Comparison of ENCODE assay signal across 9 cellular contexts in the genomic region with DNA sequence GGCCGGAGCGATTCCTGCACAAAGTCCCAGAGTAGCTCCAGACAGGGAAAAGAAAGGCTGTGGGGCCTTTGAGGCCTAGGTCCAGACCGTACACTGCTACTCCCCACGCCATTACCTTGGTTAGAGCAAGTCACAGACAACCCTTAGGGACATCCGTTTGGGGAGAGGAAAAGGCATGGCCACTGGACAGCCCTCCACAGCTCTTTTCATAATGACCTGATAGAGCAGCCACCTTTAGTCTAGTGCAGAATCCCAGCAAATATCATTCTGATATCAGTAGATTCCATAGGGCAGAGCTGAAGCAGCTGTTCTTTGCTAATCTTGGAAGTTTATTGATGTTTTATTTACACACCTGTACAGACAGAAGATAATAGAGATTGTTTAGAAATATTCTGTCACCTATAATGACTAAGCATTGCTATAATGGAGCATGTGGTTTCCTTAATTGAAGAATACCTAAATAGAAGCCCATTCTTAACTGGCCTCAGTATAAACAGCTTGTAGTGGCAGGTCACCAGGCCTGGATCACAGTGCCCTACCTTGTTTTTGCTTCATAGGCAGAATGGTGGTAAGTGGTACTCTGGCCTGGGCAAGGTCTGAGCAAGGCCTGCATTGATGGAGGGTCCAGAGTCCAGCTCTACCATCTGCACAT. TPM values are rescaled to one million over a fixed set of nuclear protein-coding genes. Genes with fewer than 3 reads are reported as not detected.
DNase-seq lines count a peak whose midpoint lies in the region; ATAC-seq and TF ChIP-seq lines count a peak whose summit lies in the region.
"Had no signal": no experiment of that assay in that cellular context is flagged by ENCODE, and none has a peak within 500 bp of the region (broad histone marks: within the 10 kb centered on the region; RNA-seq: fewer than 3 reads in every experiment).

No MANE protein-coding gene starts in this region.

- no peak overlapping the region for H3K4me3 ChIP-seq in cardiac muscle cell
- no peak overlapping the region for H3K4me3 ChIP-seq in uterus

- H3K27ac Mint-ChIP-seq in activated naive CD8-positive, alpha-beta T cell treated with anti-CD3 and anti-CD28 coated beads, Interleukin-2, amount 50 U/mL, for 24 hours: peak overlapping the region; percentile 93
- peak overlapping the region; percentile 28 for H3K27ac Mint-ChIP-seq in mesothelial cell of epicardium

- H3K36me3 Mint-ChIP-seq in activated naive CD8-positive, alpha-beta T cell treated with anti-CD3 and anti-CD28 coated beads, Interleukin-2, amount 50 U/mL, for 24 hours (ENCODE audit: low read depth): peaks cover 29% of the 10 kb centered on the region
- H3K36me3 Mint-ChIP-seq in mesothelial cell of epicardium: peaks cover 8% of the 10 kb centered on the region

- ATAC-seq in left cardiac atrium (no peak), HG03139 (IDR thresholded peaks at IDR 0.05; ENCODE audit: unreplicated experiment) (no peak)
- no peak for ATAC-seq in activated naive CD8-positive, alpha-beta T cell treated with anti-CD3 and anti-CD28 coated beads, Interleukin-2, amount 50 U/mL, for 24 hours

- peaks cover 32% of the 10 kb centered on the region for H3K4me1 ChIP-seq in cardiac muscle cell (ENCODE audit: low read depth)
- H3K4me1 ChIP-seq in uterus: peaks cover 0 to 12% of the 10 kb centered on the region in 2 donors

- H3K27ac ChIP-seq in cardiac muscle cell: peak overlapping the region; percentile 39
- H3K27ac ChIP-seq in uterus: peak overlapping the region; percentile 68 to 74

- no peaks in the 10 kb centered on the region for H3K27me3 Mint-ChIP-seq in activated naive CD8-positive, alpha-beta T cell treated with anti-CD3 and anti-CD28 coated beads, Interleukin-2, amount 50 U/mL, for 24 hours
- H3K27me3 Mint-ChIP-seq in mesothelial cell of epicardium (ENCODE audit: low read depth): no peaks in the 10 kb centered on the region

- H3K9me3 Mint-ChIP-seq in activated naive CD8-positive, alpha-beta T cell treated with anti-CD3 and anti-CD28 coated beads, Interleukin-2, amount 50 U/mL, for 24 hours: no peaks in the 10 kb centered on the region
- no peaks in the 10 kb centered on the region for H3K9me3 Mint-ChIP-seq in mesothelial cell of epicardium

- H3K4me1 Mint-ChIP-seq in activated naive CD8-positive, alpha-beta T cell treated with anti-CD3 and anti-CD28 coated beads, Interleukin-2, amount 50 U/mL, for 24 hours: peaks cover 98% of the 10 kb centered on the region
- H3K4me1 Mint-ChIP-seq in mesothelial cell of epicardium: peaks cover 18% of the 10 kb centered on the region

- TF ChIP-seq POLR2A in uterus (IDR thresholded peaks at IDR 0.05): no peak

- DNase-seq in cardiac muscle cell (ENCODE audit: low read depth in 1 of 2, low spot score in 1 of 2) (no peak), left cardiac atrium (no peak), mesothelial cell of epicardium (ENCODE audit: low spot score in 2 of 2, unreplicated experiment in 2 of 2) (no peak), uterus (no peak), NCI-H510A treated with DMSO at 0.1 percent for 48 hours (lab: John Stamatoyannopoulos, UW) (no peak), occipital lobe (lab: John Stamatoyannopoulos, UW) (no peak)
- no peak for DNase-seq in activated naive CD8-positive, alpha-beta T cell treated with anti-CD3 and anti-CD28 coated beads, Interleukin-2, amount 50 U/mL, for 24 hours
- DNase-seq: NCI-H1436 treated with DMSO at 0.1 percent for 48 hours had no signal

- no peaks in the 10 kb centered on the region for H3K27me3 ChIP-seq in cardiac muscle cell
- no peaks in the 10 kb centered on the region for H3K27me3 ChIP-seq in uterus

- H3K9me3 ChIP-seq in cardiac muscle cell (ENCODE audit: low read depth): no peaks in the 10 kb centered on the region
- H3K9me3 ChIP-seq in uterus: no peaks in the 10 kb centered on the region

- no peak overlapping the region for H3K4me3 Mint-ChIP-seq in activated naive CD8-positive, alpha-beta T cell treated with anti-CD3 and anti-CD28 coated beads, Interleukin-2, amount 50 U/mL, for 24 hours
- no peak overlapping the region for H3K4me3 Mint-ChIP-seq in mesothelial cell of epicardium

- H3K36me3 ChIP-seq in cardiac muscle cell: no peaks in the 10 kb centered on the region
- no peaks in the 10 kb centered on the region for H3K36me3 ChIP-seq in uterus

- TF ChIP-seq CTCF in cardiac muscle cell (IDR thresholded peaks at IDR 0.05; ENCODE audit: low read depth, low read length) (no peak), mesothelial cell of epicardium (IDR thresholded peaks at IDR 0.05; ENCODE audit: unreplicated experiment) (no peak), uterus (IDR thresholded peaks at IDR 0.05) (no peak)

- intact Hi-C loops in left cardiac atrium (cut with DNase I): no loop called here
- intact Hi-C loops in uterus (cut with DNase I; ENCODE audit: low total_unique reads): no loop called here

RNA-seq across cellular contexts. Expression of a gene that starts 27.9 kb away (rescaled TPM):
- 110 and 111 TPM in 2 replicates for total RNA-seq in cardiac muscle cell
- 71.9 and 80.0 TPM in 2 replicates for polyA plus RNA-seq in cardiac muscle cell
- 100 to 1,000 TPM; 343 to 358 TPM for total RNA-seq in left cardiac atrium
- 67.4 to 72.8 TPM (median 71.2 TPM) in 3 replicates for total RNA-seq in mesothelial cell of epicardium
- total RNA-seq in uterus: 10 to 100 TPM; 38.2 to 97.6 (median 78.6) TPM
- 40.9 TPM for total RNA-seq in occipital lobe

RNA-seq across cellular contexts. Expression of a gene that starts 52.3 kb away (rescaled TPM):
- 318 and 319 TPM in 2 replicates for total RNA-seq in cardiac muscle cell
- polyA plus RNA-seq in cardiac muscle cell: 124 and 144 TPM in 2 replicates
- 10 to 100 TPM; 55.1 to 73.2 TPM for total RNA-seq in left cardiac atrium
- 97.0 to 97.7 TPM (median 97.6 TPM) in 3 replicates for total RNA-seq in mesothelial cell of epicardium
- 100 to 1,000 TPM in 1 of 4 donors, 10 to 100 TPM in 3; 37.9 to 403 (median 85.8) TPM for total RNA-seq in uterus
- total RNA-seq in occipital lobe: 74.2 TPM
